ENCODE assay signal across 12 cellular contexts in genomic region chr2:66553370-66553769, GRCh38.
A peak's percentile ranks its signal among the peaks of the same experiment; 100 is the strongest.
DNase-seq lines count a peak whose midpoint lies in the region; ATAC-seq, FAIRE-seq and TF ChIP-seq lines count a peak whose summit lies in the region.
"Had no signal": no experiment of that assay in that cellular context is flagged by ENCODE, and none has a peak within 500 bp of the region (broad histone marks: within the 10 kb centered on the region; RNA-seq: fewer than 3 reads in every experiment).

No MANE protein-coding gene starts in this region.

- H3K9me3 ChIP-seq in BE2C, result no peaks in the 10 kb centered on the region
- H3K9me3 ChIP-seq in K562 (replicated peaks; ENCODE audit: control insufficient read depth, insufficient read depth, low read depth, low read length), result no peaks in the 10 kb centered on the region
- no peaks in the 10 kb centered on the region for H3K9me3 ChIP-seq in lower lobe of right lung
- H3K9me3 ChIP-seq in colonic mucosa, result no peaks in the 10 kb centered on the region
- H3K9me3 ChIP-seq: BLaER1 had no signal

- in situ Hi-C loops in K562 (cut with MboI), result no loop called here

- no peaks in the 10 kb centered on the region for H3K9me1 ChIP-seq in K562 (ENCODE audit: control insufficient read depth, insufficient read depth, low read length)

- POLR2A ChIA-PET in K562 (lab: Yijun Ruan, JAX), result interaction anchor here (1.3 kb wide), 1 partner anchor 14 kb away, joined by 4 read pairs; no protein-coding TSS in a partner anchor

- H2AFZ ChIP-seq in K562 (ENCODE audit: low read depth, low read length), result no peak overlapping the region

- TF ChIP-seq CTCF in BE2C (IDR thresholded peaks at IDR 0.05; ENCODE audit: low read depth, low read length) (no peak), K562 (IDR thresholded peaks at IDR 0.05 in 2 of 3, conservative IDR thresholded peaks at IDR 0.05 in 1 of 3; ENCODE audit: insufficient read depth in 2 of 3, low read depth in 1 of 3, low read length in 3 of 3) (no peak), lower lobe of right lung (IDR thresholded peaks at IDR 0.05) (no peak), colonic mucosa (IDR thresholded peaks at IDR 0.05) (no peak)

- TF ChIP-seq POLR2A in K562 (conservative IDR thresholded peaks at IDR 0.05), result no peak

- CTCF ChIA-PET in K562 (lab: Yijun Ruan, JAX; ENCODE audit: low intra/inter-chr PET ratio), result no interaction called here

- H3K4me1 ChIP-seq in BE2C (no peaks in the 10 kb centered on the region), K562 (replicated peaks in 1 of 2; ENCODE audit: control insufficient read depth in 2 of 2, insufficient read depth in 2 of 2, low read length in 2 of 2) (no peaks in the 10 kb centered on the region), lower lobe of right lung (peaks cover 46% of the 10 kb centered on the region), colonic mucosa (no peaks in the 10 kb centered on the region)
- H3K4me1 ChIP-seq: BLaER1 had no signal

- ATAC-seq in K562 (no peak), lower lobe of right lung (no peak)

- no peaks in the 10 kb centered on the region for H4K20me1 ChIP-seq in K562 (replicated peaks; ENCODE audit: control insufficient read depth, insufficient read depth, low read length)
- H4K20me1 ChIP-seq: BLaER1 had no signal

- H3K27ac ChIP-seq in K562 (ENCODE audit: extremely low read depth, low read depth, low read length) (no peak overlapping the region), lower lobe of right lung (no peak overlapping the region), colonic mucosa (no peak overlapping the region)
- H3K27ac ChIP-seq: BLaER1, skin epidermis had no signal

- H3K27me3 ChIP-seq in BE2C (no peaks in the 10 kb centered on the region), K562 (ENCODE audit: control insufficient read depth in 2 of 2, insufficient read depth in 2 of 2, low read length in 2 of 2) (no peaks in the 10 kb centered on the region), lower lobe of right lung (ENCODE audit: low read depth) (no peaks in the 10 kb centered on the region), colonic mucosa (no peaks in the 10 kb centered on the region)
- H3K27me3 ChIP-seq: BLaER1 had no signal

- H3K4me3 ChIP-seq in BE2C (ENCODE audit: low read depth, low read length) (no peak overlapping the region), K562 (no peak overlapping the region), lower lobe of right lung (no peak overlapping the region), colonic mucosa (no peak overlapping the region)
- H3K4me3 ChIP-seq: BLaER1, skin epidermis had no signal

- H3K4me2 ChIP-seq in K562 (ENCODE audit: insufficient read depth, low read length), result no peak overlapping the region
- H3K4me2 ChIP-seq: BLaER1 had no signal

- intact Hi-C loops in K562 (cut with micrococcal nuclease), result no loop called here
- intact Hi-C loops in lower lobe of right lung (cut with DNase I), result no loop called here
- intact Hi-C loops in colonic mucosa (cut with DNase I), result no loop called here

- BruUV-seq in K562 (replicated peaks; lab: Mats Ljungman, UMichigan), result no TSS peak

- H3K9ac ChIP-seq in K562 (ENCODE audit: insufficient read depth in 1 of 2, low read depth in 2 of 2, low read length in 2 of 2) (no peak overlapping the region), colonic mucosa (ENCODE audit: low read depth in 2 of 2, low read length in 2 of 2) (no peak overlapping the region)
- H3K9ac ChIP-seq: BLaER1 had no signal

- H3K36me3 ChIP-seq in BE2C (no peaks in the 10 kb centered on the region), K562 (ENCODE audit: control insufficient read depth, insufficient read depth, low read length) (no peaks in the 10 kb centered on the region), lower lobe of right lung (no peaks in the 10 kb centered on the region), colonic mucosa (no peaks in the 10 kb centered on the region)
- H3K36me3 ChIP-seq: BLaER1 had no signal

- no peak for TF ChIP-seq EP300 in K562 (IDR thresholded peaks at IDR 0.05; ENCODE audit: low read length)

- no peak for TF ChIP-seq RAD21 in K562 (CRISPR knock-in tag; conservative IDR thresholded peaks at IDR 0.05 in 1 of 2, IDR thresholded peaks at IDR 0.05 in 1 of 2)

- 41% methylated on average over 4 of the region's 4 CpGs for WGBS in K562 (ENCODE audit: insufficient coverage, low coverage, missing lambda C conversion rate)

- DNase-seq in BE2C (peak; percentile 41), NCI-H1092 (lab: John Stamatoyannopoulos, UW) (peak; percentile 11), K562 (ENCODE audit: extremely low read depth in 1 of 4, low spot score in 3 of 4) (peak in 1 of 4 experiments; percentile 12), lower lobe of right lung (peak; percentile 61), colonic mucosa (no peak), A172 (ENCODE audit: low spot score) (no peak), OCI-M1 (lab: John Stamatoyannopoulos, UW) (no peak)
- DNase-seq in stimulated activated naive CD4-positive, alpha-beta T cell (lab: John Stamatoyannopoulos, UW), result no peak
- DNase-seq: activated CD8-positive, alpha-beta memory T cell treated with anti-CD3 and anti-CD28 coated beads, Interleukin-2, amount 50 U/mL, for 48 hours; NCI-H1436 treated with DMSO at 0.1 percent for 48 hours had no signal

- no peak for FAIRE-seq in K562 (lab: Jason Lieb, UNC)

- H3K79me2 ChIP-seq in K562 (ENCODE audit: control insufficient read depth, insufficient read depth, low read length), result no peaks in the 10 kb centered on the region

TF ChIP-seq in K562, 482 proteins besides CTCF, POLR2A, EP300 and RAD21 (continues in another document):
- TF ChIP-seq NFIX (CRISPR knock-in tag; IDR thresholded peaks at IDR 0.05; ENCODE audit: low read depth) (peak; percentile 23; the same call in 1 of the 2 replicates), MAFF (IDR thresholded peaks at IDR 0.05; ENCODE audit: low read length) (0 out of 2 replicates have a peak, but pooled peaks have one; percentile 10), ZFP91 (CRISPR knock-in tag; IDR thresholded peaks at IDR 0.05) (no peak), ZNF316 (IDR thresholded peaks at IDR 0.05) (peak; percentile 44; the same call in 1 of the 2 replicates)

Comparison
In these comparisons a context has a peak if more than half of its experiments do, and no peak if none do; other contexts are left out.
1. DNase-seq: peak in BE2C (single experiment), NCI-H1092 (single experiment) and lower lobe of right lung (single experiment); none in colonic mucosa (single experiment), stimulated activated naive CD4-positive, alpha-beta T cell (0 of 6), A172 (single experiment) and OCI-M1 (single experiment).